12 cellular contexts compared by ENCODE assay signal in genomic region chr7:46930336-46930735, GRCh38.
A peak's percentile ranks its signal among the peaks of the same experiment; 100 is the strongest.
DNase-seq lines count a peak whose midpoint lies in the region; ATAC-seq and TF ChIP-seq lines count a peak whose summit lies in the region.
"Had no signal": no experiment of that assay in that cellular context is flagged by ENCODE, and none has a peak within 500 bp of the region (broad histone marks: within the 10 kb centered on the region; RNA-seq: fewer than 3 reads in every experiment).

No MANE protein-coding gene starts in this region.

- H3K9ac ChIP-seq in mammary epithelial cell (ENCODE audit: insufficient read depth, low read length): no peak overlapping the region

- intact Hi-C loops in mammary epithelial cell (cut with micrococcal nuclease): loop anchor here (2.0 to 5.0 kb wide), 2 partner anchors 22 to 378 kb away; no protein-coding TSS in a partner anchor
- intact Hi-C loops in CD4-positive, alpha-beta memory T cell (cut with micrococcal nuclease): no loop called here

- in situ Hi-C loops in mammary epithelial cell (cut with MboI; ENCODE audit: low sequenced_read_pairs in 2 of 2): loop anchor here (10.0 to 25.0 kb wide), 4 partner anchors 156 to 1018 kb away; partner anchors contain the start of gene IGFBP3 (in 1 of the 2)

- no peaks in the 10 kb centered on the region for H3K36me3 ChIP-seq in BJ (ENCODE audit: control insufficient read depth, insufficient read depth, low read length)
- no peaks in the 10 kb centered on the region for H3K36me3 ChIP-seq in mammary epithelial cell (ENCODE audit: insufficient read depth, low read length)
- no peaks in the 10 kb centered on the region for H3K36me3 ChIP-seq in CD4-positive, alpha-beta memory T cell (ENCODE audit: insufficient read depth, low read length)
- H3K36me3 ChIP-seq: tibial artery had no signal

- peak overlapping the region; percentile 61 for H3K27ac ChIP-seq in mammary epithelial cell (ENCODE audit: insufficient read depth, low read depth, low read length)
- no peak overlapping the region for H3K27ac ChIP-seq in CD4-positive, alpha-beta memory T cell (ENCODE audit: low read depth, low read length)
- H3K27ac ChIP-seq: tibial artery had no signal

- H3K27ac Mint-ChIP-seq in mesothelial cell of epicardium: peak overlapping the region; percentile 49
- H3K27ac Mint-ChIP-seq in CD4-positive, alpha-beta memory T cell: no peak overlapping the region

- peaks cover 36% of the 10 kb centered on the region for H3K4me1 ChIP-seq in mammary epithelial cell (ENCODE audit: insufficient read depth, low read length)
- H3K4me1 ChIP-seq in CD4-positive, alpha-beta memory T cell (ENCODE audit: insufficient read depth, low read length): no peaks in the 10 kb centered on the region

- no peak for ATAC-seq in GM21367 (IDR thresholded peaks at IDR 0.05; ENCODE audit: unreplicated experiment)

- CTCF ChIA-PET in BJ (lab: Yijun Ruan, JAX) (no interaction called here), mammary epithelial cell (lab: Charles Lee; ENCODE audit: low non-redundant PET) (no interaction called here)
- CTCF ChIA-PET in CD4-positive, alpha-beta memory T cell (lab: Charles Lee; ENCODE audit: partially characterized antibody): no interaction called here

- 11% methylated on average over 3 of the region's 3 CpGs for WGBS in mammary epithelial cell (ENCODE audit: low coverage, missing lambda C conversion rate)

- no TSS peak for BruUV-seq in mammary epithelial cell (replicated peaks; lab: Mats Ljungman, UMichigan)

- H3K79me2 ChIP-seq in mammary epithelial cell (ENCODE audit: insufficient read depth, low read length): no peaks in the 10 kb centered on the region

- peak overlapping the region; percentile 37 for H3K4me2 ChIP-seq in mammary epithelial cell (ENCODE audit: insufficient read depth, low read depth, low read length)

- dilution Hi-C loops in mammary epithelial cell (cut with HindIII; ENCODE audit: low sequenced_read_pairs): no loop called here

- H3K27me3 Mint-ChIP-seq in mesothelial cell of epicardium (ENCODE audit: low read depth): no peaks in the 10 kb centered on the region
- H3K27me3 Mint-ChIP-seq in CD4-positive, alpha-beta memory T cell: no peaks in the 10 kb centered on the region

- DNase-seq in BJ (ENCODE audit: low read depth) (peak; percentile 86), LoVo (ENCODE audit: low spot score) (peak; percentile 76), mammary epithelial cell (peak; percentile 95), mesothelial cell of epicardium (ENCODE audit: low spot score in 2 of 2, unreplicated experiment in 2 of 2) (no peak), NCI-H2227 treated with DMSO at 0.1 percent for 48 hours (lab: John Stamatoyannopoulos, UW) (no peak), cerebellar cortex (ENCODE audit: low spot score) (no peak)
- no peak for DNase-seq in CD4-positive, alpha-beta memory T cell
- DNase-seq: effector CD4-positive, alpha-beta T cell; NCI-H1092 treated with DMSO at 0.1 percent for 48 hours; T-helper 1 cell had no signal

- H3K9me3 Mint-ChIP-seq in mesothelial cell of epicardium: peaks cover 7% of the 10 kb centered on the region
- peaks cover 0 to 6% (median 4%) of the 10 kb centered on the region in 8 donors for H3K9me3 Mint-ChIP-seq in CD4-positive, alpha-beta memory T cell

- peaks cover 59% of the 10 kb centered on the region for H3K4me1 Mint-ChIP-seq in mesothelial cell of epicardium
- H3K4me1 Mint-ChIP-seq in CD4-positive, alpha-beta memory T cell: no peaks in the 10 kb centered on the region

- H3K36me3 Mint-ChIP-seq in mesothelial cell of epicardium: peaks cover 3% of the 10 kb centered on the region
- H3K36me3 Mint-ChIP-seq in CD4-positive, alpha-beta memory T cell: no peaks in the 10 kb centered on the region

- no peak for TF ChIP-seq CTCF in BJ (IDR thresholded peaks at IDR 0.05; ENCODE audit: insufficient read depth, low read depth, low read length)
- no peak for TF ChIP-seq CTCF in mammary epithelial cell (conservative IDR thresholded peaks at IDR 0.05 in 1 of 2, IDR thresholded peaks at IDR 0.05 in 1 of 2; ENCODE audit: extremely low read depth in 1 of 2, insufficient read depth in 1 of 2, low read depth in 1 of 2, low read length in 2 of 2)
- no peak for TF ChIP-seq CTCF in mesothelial cell of epicardium (IDR thresholded peaks at IDR 0.05; ENCODE audit: unreplicated experiment)

- H3K27me3 ChIP-seq in BJ (ENCODE audit: control insufficient read depth, insufficient read depth, low read length): no peaks in the 10 kb centered on the region
- H3K27me3 ChIP-seq in mammary epithelial cell (ENCODE audit: insufficient read depth, low read length): no peaks in the 10 kb centered on the region
- no peaks in the 10 kb centered on the region for H3K27me3 ChIP-seq in CD4-positive, alpha-beta memory T cell (ENCODE audit: insufficient read depth, low read length)
- H3K27me3 ChIP-seq: tibial artery had no signal

- H3K4me3 Mint-ChIP-seq in mesothelial cell of epicardium: no peak overlapping the region
- no peak overlapping the region for H3K4me3 Mint-ChIP-seq in CD4-positive, alpha-beta memory T cell

- no peaks in the 10 kb centered on the region for H3K9me3 ChIP-seq in mammary epithelial cell (replicated peaks; ENCODE audit: insufficient read depth, low read length)
- H3K9me3 ChIP-seq in CD4-positive, alpha-beta memory T cell (ENCODE audit: control insufficient read depth in 1 of 2, low read length in 2 of 2): no peaks in the 10 kb centered on the region

- no peaks in the 10 kb centered on the region for H4K20me1 ChIP-seq in mammary epithelial cell (ENCODE audit: insufficient read depth, low read length)

- H2AFZ ChIP-seq in mammary epithelial cell (ENCODE audit: low read depth, low read length): peak overlapping the region; percentile 56

- POLR2A ChIA-PET in BJ (lab: Charles Lee): no interaction called here
- POLR2A ChIA-PET in CD4-positive, alpha-beta memory T cell (lab: Charles Lee; ENCODE audit: partially characterized antibody): no interaction called here

- no peak overlapping the region for H3K4me3 ChIP-seq in BJ (ENCODE audit: low read depth, low read length)
- no peak overlapping the region for H3K4me3 ChIP-seq in mammary epithelial cell (replicated peaks in 1 of 3; ENCODE audit: insufficient read depth in 1 of 3, low read depth in 2 of 3, low read length in 3 of 3)
- H3K4me3 ChIP-seq in CD4-positive, alpha-beta memory T cell (ENCODE audit: low read length in 2 of 2): no peak overlapping the region
- H3K4me3 ChIP-seq: tibial artery had no signal

Comparison
In these comparisons a context has a peak if more than half of its experiments do, and no peak if none do; other contexts are left out.
1. DNase-seq: peak in BJ (single experiment), LoVo (single experiment) and mammary epithelial cell (single experiment); none in mesothelial cell of epicardium (0 of 2), CD4-positive, alpha-beta memory T cell (0 of 5), NCI-H2227 treated with DMSO at 0.1 percent for 48 hours (single experiment) and cerebellar cortex (single experiment).